8 cellular contexts compared by ENCODE assay signal in genomic region chr7:81482600-81483186, GRCh38.
DNase-seq lines count a peak whose midpoint lies in the region; ATAC-seq and TF ChIP-seq lines count a peak whose summit lies in the region.

No MANE protein-coding gene starts in this region.

- H3K27me3 Mint-ChIP-seq in progenitor cell of endocrine pancreas = peaks cover 8% of the 10 kb centered on the region

- H3K4me1 Mint-ChIP-seq in progenitor cell of endocrine pancreas (ENCODE audit: low read depth) = no peaks in the 10 kb centered on the region

- no peak overlapping the region for H3K4me3 Mint-ChIP-seq in progenitor cell of endocrine pancreas (ENCODE audit: low read depth)

- no peak overlapping the region for H3K27ac Mint-ChIP-seq in progenitor cell of endocrine pancreas

- H3K36me3 Mint-ChIP-seq in progenitor cell of endocrine pancreas (ENCODE audit: insufficient read depth) = no peaks in the 10 kb centered on the region

- no peak for ATAC-seq in GM21717 (IDR thresholded peaks at IDR 0.05; ENCODE audit: unreplicated experiment)
- ATAC-seq in activated CD4-positive, CD25-positive, alpha-beta regulatory T cell treated with anti-CD3 and anti-CD28 coated beads, Interleukin-2, amount 50 U/mL, for 24 hours = no peak

- TF ChIP-seq CTCF in progenitor cell of endocrine pancreas (IDR thresholded peaks at IDR 0.05; ENCODE audit: unreplicated experiment) = peak; percentile 82

- H3K9me3 Mint-ChIP-seq in progenitor cell of endocrine pancreas (ENCODE audit: low read depth) = peaks cover 7% of the 10 kb centered on the region

- peak; percentile 45 for DNase-seq in ELR (ENCODE audit: low read depth)
- peak; percentile 41 for DNase-seq in HCEC 1CT
- DNase-seq in NCI-H748 treated with DMSO at 0.1 percent for 48 hours (lab: John Stamatoyannopoulos, UW) = peak; percentile 46
- DNase-seq in dermis blood vessel endothelial cell = peak; percentile 61
- no peak for DNase-seq in progenitor cell of endocrine pancreas (ENCODE audit: low spot score, unreplicated experiment)
- DNase-seq in NCI-H187 (lab: John Stamatoyannopoulos, UW) = no peak

Comparison
In these comparisons a context has a peak if more than half of its experiments do, and no peak if none do; other contexts are left out.
1. DNase-seq: peak in ELR (single experiment), HCEC 1CT (single experiment), NCI-H748 treated with DMSO at 0.1 percent for 48 hours (single experiment) and dermis blood vessel endothelial cell (single experiment); none in progenitor cell of endocrine pancreas (single experiment) and NCI-H187 (0 of 2).